ENCODE assay signal across 8 cellular contexts in the genomic region with DNA sequence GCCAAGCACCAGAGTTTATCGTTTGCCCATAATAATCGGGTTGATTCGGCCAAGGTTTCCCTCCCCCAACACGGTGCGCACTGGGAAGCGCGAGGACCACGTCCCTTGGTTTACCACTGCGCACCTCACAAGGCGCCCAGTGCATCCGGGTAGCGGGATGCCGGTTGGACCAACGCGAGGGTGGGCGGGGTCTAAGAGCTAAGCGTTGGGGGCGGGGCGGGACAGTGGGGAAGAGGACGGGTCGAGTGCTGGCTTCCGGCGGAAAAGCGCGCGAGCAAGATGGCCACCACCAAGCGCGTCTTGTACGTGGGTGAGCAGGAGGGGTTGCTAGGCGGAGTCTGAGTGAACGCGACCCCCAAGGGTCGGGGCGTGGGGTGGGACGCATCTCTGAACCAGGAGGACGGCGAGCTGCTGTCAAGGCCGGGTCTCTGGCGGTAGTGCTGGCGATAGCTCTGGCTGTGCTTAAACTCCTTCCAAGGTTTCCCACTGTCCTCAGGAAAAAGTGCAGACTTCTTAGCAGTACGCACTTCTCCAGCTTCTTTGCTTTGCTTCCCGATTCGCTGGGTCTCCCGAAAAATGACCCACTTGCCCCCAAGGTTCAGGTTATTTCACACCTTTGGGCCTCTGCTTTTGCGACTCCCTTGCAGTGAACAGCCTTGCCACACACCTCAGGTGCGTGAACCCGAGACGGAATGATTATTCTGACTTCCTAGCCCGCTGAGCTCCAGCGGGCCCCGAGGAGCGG. TPM values are rescaled to one million over a fixed set of nuclear protein-coding genes. Genes with fewer than 3 reads are reported as not detected.
A peak's percentile ranks its signal among the peaks of the same experiment; 100 is the strongest.
DNase-seq lines count a peak whose midpoint lies in the region; ATAC-seq, FAIRE-seq and TF ChIP-seq lines count a peak whose summit lies in the region.

A gene (plus strand): TSS at position 261 of the 745 bp plus-strand sequence. CDS start 19 bp downstream, at position 280.

- peak within 1 kb of the TSS; percentile 94 for H3K27ac Mint-ChIP-seq in activated CD4-positive, alpha-beta T cell treated with anti-CD3 and anti-CD28 coated beads for 36 hours
- H3K27ac Mint-ChIP-seq in chondrocyte (ENCODE audit: unreplicated experiment) = peak within 1 kb of the TSS; percentile 88

- DNase-seq in A549 (ENCODE audit: low read depth in 1 of 2, low spot score in 1 of 2) = peak; percentile 68 to 92
- peak; percentile 62 for DNase-seq in NCI-H524 treated with DMSO at 0.1 percent for 48 hours (lab: John Stamatoyannopoulos, UW)
- peak; percentile 99 for DNase-seq in activated CD4-positive, alpha-beta T cell treated with anti-CD3 and anti-CD28 coated beads for 36 hours
- no peak for DNase-seq in chondrocyte (ENCODE audit: low spot score)
- peak; percentile 88 for DNase-seq in kidney glomerular epithelial cell (lab: John Stamatoyannopoulos, UW)
- peak; percentile 94 to 99 for DNase-seq in stimulated activated CD4-positive, alpha-beta T cell treated with anti-CD3 and anti-CD28 coated beads, Interleukin-15, amount 100 ng/mL, for 48 hours (ENCODE audit: low read depth in 2 of 2)

- POLR2A ChIA-PET in A549 (lab: Yijun Ruan, JAX) = interaction anchor here (0.5 to 1.3 kb wide), 9 partner anchors 8 to 633 kb away, joined by 3 to 8 read pairs (median 3); a partner anchor contains a TSS
- POLR2A ChIA-PET in activated CD4-positive, alpha-beta T cell treated with anti-CD3 and anti-CD28 coated beads for 36 hours (lab: Charles Lee) = interaction anchor here (0.5 to 0.6 kb wide), 2 partner anchors 9 to 635 kb away, joined by 3 read pairs; no protein-coding TSS in a partner anchor

- H3K4me2 ChIP-seq in A549 = peak within 1 kb of the TSS; percentile 97

- under 1% methylated on average over 31 of the region's 52 CpGs for WGBS in A549 (ENCODE audit: missing lambda C conversion rate)

- CTCF ChIA-PET in A549 (lab: Yijun Ruan, JAX) = interaction anchor here (1.4 to 1.5 kb wide), 3 partner anchors 19 to 293 kb away, joined by 3 to 4 read pairs (median 3); no protein-coding TSS in a partner anchor
- CTCF ChIA-PET in activated CD4-positive, alpha-beta T cell treated with anti-CD3 and anti-CD28 coated beads for 36 hours (lab: Charles Lee) = interaction anchor here (0.5 to 3.0 kb wide), 11 partner anchors 14 to 264 kb away, joined by 3 to 10 read pairs (median 4); no protein-coding TSS in a partner anchor

- TF ChIP-seq RAD21 in A549 (conservative IDR thresholded peaks at IDR 0.05 in 1 of 2, IDR thresholded peaks at IDR 0.05 in 1 of 2) = no peak

- ATAC-seq in A549 = peak; percentile 97 to 99
- peak; percentile 90 for ATAC-seq in HG03354 (IDR thresholded peaks at IDR 0.05; ENCODE audit: poor library complexity, severe bottlenecking, unreplicated experiment)
- ATAC-seq in activated CD4-positive, alpha-beta T cell treated with anti-CD3 and anti-CD28 coated beads for 36 hours = peak; percentile 98

- TF ChIP-seq EP300 in A549 (IDR thresholded peaks at IDR 0.05) = no peak

- peaks cover 36% of the 10 kb centered on the region for H3K4me1 Mint-ChIP-seq in activated CD4-positive, alpha-beta T cell treated with anti-CD3 and anti-CD28 coated beads for 36 hours
- peaks cover 25% of the 10 kb centered on the region for H3K4me1 Mint-ChIP-seq in chondrocyte (ENCODE audit: low read depth)

- peak within 1 kb of the TSS; percentile 80 for H3K4me3 ChIP-seq in A549

- no peaks in the 10 kb centered on the region for H3K9me3 ChIP-seq in A549

- no peak for FAIRE-seq in A549 (lab: Jason Lieb, UNC)

- intact Hi-C loops in activated CD4-positive, alpha-beta T cell treated with anti-CD3 and anti-CD28 coated beads for 36 hours (cut with DNase I, micrococcal nuclease) = loop anchor here (1.0 to 5.0 kb wide), 8 partner anchors 47 to 712 kb away; a partner anchor contains a TSS

- H3K9me3 Mint-ChIP-seq in activated CD4-positive, alpha-beta T cell treated with anti-CD3 and anti-CD28 coated beads for 36 hours (ENCODE audit: low read depth) = no peaks in the 10 kb centered on the region
- no peaks in the 10 kb centered on the region for H3K9me3 Mint-ChIP-seq in chondrocyte (ENCODE audit: low read depth)

- peaks cover 7% of the 10 kb centered on the region for H3K27me3 Mint-ChIP-seq in activated CD4-positive, alpha-beta T cell treated with anti-CD3 and anti-CD28 coated beads for 36 hours
- peaks cover 10% of the 10 kb centered on the region for H3K27me3 Mint-ChIP-seq in chondrocyte (ENCODE audit: low read depth)

- peaks cover 30% of the 10 kb centered on the region for H3K36me3 Mint-ChIP-seq in activated CD4-positive, alpha-beta T cell treated with anti-CD3 and anti-CD28 coated beads for 36 hours (ENCODE audit: low read depth)
- peaks cover 9% of the 10 kb centered on the region for H3K36me3 Mint-ChIP-seq in chondrocyte (ENCODE audit: low read depth)

- in situ Hi-C loops in GM18951 (cut with MboI; ENCODE audit: low sequenced_read_pairs, unreplicated experiment) = no loop called here

- peak within 1 kb of the TSS; percentile 88 to 96 for H3K27ac ChIP-seq in A549

- TF ChIP-seq CTCF in A549 (IDR thresholded peaks at IDR 0.05) (no peak), chondrocyte (IDR thresholded peaks at IDR 0.05) (no peak)

- peak within 1 kb of the TSS; percentile 96 for H3K4me3 Mint-ChIP-seq in activated CD4-positive, alpha-beta T cell treated with anti-CD3 and anti-CD28 coated beads for 36 hours
- H3K4me3 Mint-ChIP-seq in chondrocyte (ENCODE audit: unreplicated experiment) = peak within 1 kb of the TSS; percentile 93

- TF ChIP-seq POLR2A in A549 (IDR thresholded peaks at IDR 0.05; ENCODE audit: low read length) (peak; percentile 83), GM18951 (IDR thresholded peaks at IDR 0.05; ENCODE audit: extremely low read depth, insufficient read depth, insufficient read length) (peak; percentile 90)

- H3K4me1 ChIP-seq in A549 = peaks cover 12% of the 10 kb centered on the region; the same call in 2 of the 3 replicates

TF ChIP-seq in A549, 52 proteins besides CTCF, POLR2A, EP300 and RAD21 (continues in another document):
- TF ChIP-seq MYC (IDR thresholded peaks at IDR 0.05; ENCODE audit: borderline replicate concordance, low read length) (no peak), FOSB (CRISPR knock-in tag; IDR thresholded peaks at IDR 0.05) (no peak), HEYL (CRISPR knock-in tag; IDR thresholded peaks at IDR 0.05) (no peak), FOXS1 (CRISPR knock-in tag; IDR thresholded peaks at IDR 0.05) (no peak), CBX2 (IDR thresholded peaks at IDR 0.05; ENCODE audit: borderline replicate concordance, low read depth) (no peak), KDM5A (IDR thresholded peaks at IDR 0.05) (peak; percentile 70), JUNB (IDR thresholded peaks at IDR 0.05) (no peak), NFE2L2 (conservative IDR thresholded peaks at IDR 0.05; ENCODE audit: low read length) (no peak), CHD4 (IDR thresholded peaks at IDR 0.05; ENCODE audit: borderline replicate concordance) (peak; percentile 86; the same call in 1 of the 2 replicates), POLR2AphosphoS2 (conservative IDR thresholded peaks at IDR 0.05; ENCODE audit: low read length) (no peak), EHMT2 (IDR thresholded peaks at IDR 0.05; ENCODE audit: low read depth) (no peak), RARB (CRISPR knock-in tag; IDR thresholded peaks at IDR 0.05) (no peak), RNF2 (IDR thresholded peaks at IDR 0.05; ENCODE audit: borderline replicate concordance, low read depth) (no peak), BHLHE40 (IDR thresholded peaks at IDR 0.05; ENCODE audit: low read depth, low read length) (no peak), TFCP2L1 (CRISPR knock-in tag; IDR thresholded peaks at IDR 0.05) (no peak), CHD2 (IDR thresholded peaks at IDR 0.05; ENCODE audit: low read length, partially characterized antibody) (no peak), RCOR1 (IDR thresholded peaks at IDR 0.05; ENCODE audit: low read depth, low read length) (no peak), ESRRA (IDR thresholded peaks at IDR 0.05; ENCODE audit: borderline replicate concordance, low read length) (no peak)
- TF ChIP-seq, protein P1, sequence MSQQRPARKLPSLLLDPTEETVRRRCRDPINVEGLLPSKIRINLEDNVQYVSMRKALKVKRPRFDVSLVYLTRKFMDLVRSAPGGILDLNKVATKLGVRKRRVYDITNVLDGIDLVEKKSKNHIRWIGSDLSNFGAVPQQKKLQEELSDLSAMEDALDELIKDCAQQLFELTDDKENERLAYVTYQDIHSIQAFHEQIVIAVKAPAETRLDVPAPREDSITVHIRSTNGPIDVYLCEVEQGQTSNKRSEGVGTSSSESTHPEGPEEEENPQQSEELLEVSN (IDR thresholded peaks at IDR 0.05; ENCODE audit: borderline replicate concordance, low read depth) = peak; percentile 88
- TF ChIP-seq, protein P2, sequence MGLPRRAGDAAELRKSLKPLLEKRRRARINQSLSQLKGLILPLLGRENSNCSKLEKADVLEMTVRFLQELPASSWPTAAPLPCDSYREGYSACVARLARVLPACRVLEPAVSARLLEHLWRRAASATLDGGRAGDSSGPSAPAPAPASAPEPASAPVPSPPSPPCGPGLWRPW (IDR thresholded peaks at IDR 0.05) = no peak
- TF ChIP-seq, protein P3, sequence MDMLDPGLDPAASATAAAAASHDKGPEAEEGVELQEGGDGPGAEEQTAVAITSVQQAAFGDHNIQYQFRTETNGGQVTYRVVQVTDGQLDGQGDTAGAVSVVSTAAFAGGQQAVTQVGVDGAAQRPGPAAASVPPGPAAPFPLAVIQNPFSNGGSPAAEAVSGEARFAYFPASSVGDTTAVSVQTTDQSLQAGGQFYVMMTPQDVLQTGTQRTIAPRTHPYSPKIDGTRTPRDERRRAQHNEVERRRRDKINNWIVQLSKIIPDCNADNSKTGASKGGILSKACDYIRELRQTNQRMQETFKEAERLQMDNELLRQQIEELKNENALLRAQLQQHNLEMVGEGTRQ (IDR thresholded peaks at IDR 0.05) = no peak
- TF ChIP-seq, protein P4, sequence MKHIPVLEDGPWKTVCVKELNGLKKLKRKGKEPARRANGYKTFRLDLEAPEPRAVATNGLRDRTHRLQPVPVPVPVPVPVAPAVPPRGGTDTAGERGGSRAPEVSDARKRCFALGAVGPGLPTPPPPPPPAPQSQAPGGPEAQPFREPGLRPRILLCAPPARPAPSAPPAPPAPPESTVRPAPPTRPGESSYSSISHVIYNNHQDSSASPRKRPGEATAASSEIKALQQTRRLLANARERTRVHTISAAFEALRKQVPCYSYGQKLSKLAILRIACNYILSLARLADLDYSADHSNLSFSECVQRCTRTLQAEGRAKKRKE (CRISPR knock-in tag; IDR thresholded peaks at IDR 0.05; ENCODE audit: low read depth) = no peak

RNA-seq across cellular contexts. Expression of the gene that starts here (rescaled TPM):
- polyA plus RNA-seq in A549 (2011; rRNA removed) = 66.1 and 75.6 TPM in 2 replicates
- polyA plus RNA-seq in A549 (2012; cell fraction: cytosol; rRNA removed) = 62.4 and 64.3 TPM in 2 replicates
- polyA plus RNA-seq in A549 (2012; cell fraction: nucleus; rRNA removed) = 47.8 and 51.1 TPM in 2 replicates
- polyA plus RNA-seq in A549 (2017; fragmentation: RNase III; extraction: RNeasy Plus Mini Kit Qiagen cat#74134 plus additional on column Dnase treatment) = 45.7 to 46.7 TPM (median 46.6 TPM) in 3 replicates
- 26.0 and 31.9 TPM in 2 replicates for polyA minus RNA-seq in A549 (2011; rRNA and poly(A)+ RNA removed)
- total RNA-seq in activated CD4-positive, alpha-beta T cell treated with anti-CD3 and anti-CD28 coated beads for 36 hours = 10 to 100 TPM; 55.3 to 70.4 TPM
- 31.5 to 32.7 TPM (median 32.6 TPM) in 3 replicates for total RNA-seq in chondrocyte
